1 cellular context compared by ENCODE assay signal in the genomic region with DNA sequence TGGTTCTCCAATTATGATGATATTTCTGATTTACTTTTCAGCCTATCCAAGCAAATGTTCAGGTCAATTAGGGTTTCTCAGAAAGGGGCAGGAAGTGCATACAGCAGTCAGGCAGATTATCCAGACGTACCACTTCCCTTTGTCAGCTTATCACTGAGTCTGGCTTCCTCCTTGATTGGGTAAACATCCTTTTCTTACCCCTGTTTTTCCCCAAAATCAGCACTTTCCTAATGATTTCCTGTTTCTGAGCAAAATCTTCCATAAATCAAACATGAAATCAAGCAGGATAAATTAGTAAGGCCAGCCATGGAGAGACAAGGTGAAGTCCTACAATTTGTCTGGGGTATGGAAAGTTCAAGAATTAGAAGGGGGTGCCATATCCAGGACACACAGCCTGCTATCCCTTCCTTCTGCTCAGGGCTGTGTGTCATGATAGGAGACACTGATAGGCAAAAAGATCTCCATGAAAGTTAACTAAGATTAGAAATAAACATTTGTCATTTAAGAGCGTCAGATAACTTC.
A peak's percentile ranks its signal among the peaks of the same experiment; 100 is the strongest.
TF ChIP-seq lines count a peak whose summit lies in the region.

No MANE protein-coding gene starts in this region.

TF ChIP-seq in endothelial cell of umbilical vein, 7 proteins besides CTCF, POLR2A, EP300 and RAD21:
- TF ChIP-seq MYC (IDR thresholded peaks at IDR 0.05; ENCODE audit: low read depth, low read length) (no peak), GATA2 (IDR thresholded peaks at IDR 0.05; ENCODE audit: insufficient read depth, insufficient read length, low read depth, low read length) (peak; percentile 97), EZH2 (IDR thresholded peaks at IDR 0.05; ENCODE audit: borderline replicate concordance, low read depth, low read length, severe bottlenecking) (no peak), FOS (IDR thresholded peaks at IDR 0.05; ENCODE audit: borderline replicate concordance, insufficient read depth, low read length) (peak; percentile 40), POLR2AphosphoS5 (IDR thresholded peaks at IDR 0.05; ENCODE audit: insufficient read depth, low read depth, low read length) (peak; percentile 80)
